ENCODE assay signal across 9 cellular contexts in the genomic region with DNA sequence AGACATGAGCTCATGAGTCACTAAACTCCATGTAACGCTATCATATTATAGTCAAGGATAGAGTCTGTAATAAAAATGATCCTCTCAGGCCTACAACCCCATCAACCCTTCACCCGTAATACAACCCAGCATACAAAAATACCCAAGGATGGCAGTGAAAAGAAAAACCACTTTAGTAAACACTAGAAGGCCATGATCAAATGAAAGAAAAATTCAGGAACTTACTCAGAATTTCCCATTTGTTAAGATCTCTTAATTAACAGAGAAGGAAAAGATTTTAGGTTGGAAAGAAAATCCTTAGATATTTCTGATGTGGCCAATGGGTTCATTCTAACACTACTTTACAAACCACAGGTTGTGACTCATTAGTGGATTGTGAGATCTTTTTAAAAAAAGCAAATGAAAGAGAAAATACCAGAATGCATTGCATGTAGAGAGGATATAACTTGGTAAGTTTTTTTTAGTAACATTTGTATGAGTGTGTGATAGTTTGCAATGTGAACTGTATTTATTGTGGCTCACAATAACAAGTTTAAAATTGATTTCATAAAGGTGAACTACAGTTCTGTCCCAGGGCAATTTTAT. TPM values are rescaled to one million over a fixed set of nuclear protein-coding genes. Genes with fewer than 3 reads are reported as not detected.
DNase-seq lines count a peak whose midpoint lies in the region; ATAC-seq and FAIRE-seq lines count a peak whose summit lies in the region.
"Had no signal": no experiment of that assay in that cellular context is flagged by ENCODE, and none has a peak within 500 bp of the region (broad histone marks: within the 10 kb centered on the region; RNA-seq: fewer than 3 reads in every experiment).

No MANE protein-coding gene starts in this region.

- ATAC-seq in GM21423 (IDR thresholded peaks at IDR 0.05; ENCODE audit: unreplicated experiment) (peak; percentile 44), HG03565 (IDR thresholded peaks at IDR 0.05; ENCODE audit: unreplicated experiment) (peak; percentile 45)

- FAIRE-seq in colon (lab: Jason Lieb, UNC) = peak; percentile 10
- FAIRE-seq: H1 had no signal

- DNase-seq in GM04504 (ENCODE audit: low read depth) (peak; percentile 17), NCI-H2171 (lab: John Stamatoyannopoulos, UW) (no peak), cerebellum (ENCODE audit: low spot score) (no peak), nucleus accumbens (lab: John Stamatoyannopoulos, UW) (no peak), HuH-7 (ENCODE audit: low spot score) (no peak)

RNA-seq across cellular contexts. Expression of gene UBE2J1, which starts 8.0 kb away (rescaled TPM):
- total RNA-seq in cerebellum = 38.4 TPM

RNA-seq across cellular contexts. Expression of gene GABRR2, which starts 45.4 kb away (rescaled TPM):
- total RNA-seq in cerebellum = 0.45 TPM
- total RNA-seq: H1 had no signal

RNA-seq across cellular contexts. Expression of gene RRAGD, which starts 51.6 kb away (rescaled TPM):
- 39.9 TPM for total RNA-seq in cerebellum
